In the genomic region with DNA sequence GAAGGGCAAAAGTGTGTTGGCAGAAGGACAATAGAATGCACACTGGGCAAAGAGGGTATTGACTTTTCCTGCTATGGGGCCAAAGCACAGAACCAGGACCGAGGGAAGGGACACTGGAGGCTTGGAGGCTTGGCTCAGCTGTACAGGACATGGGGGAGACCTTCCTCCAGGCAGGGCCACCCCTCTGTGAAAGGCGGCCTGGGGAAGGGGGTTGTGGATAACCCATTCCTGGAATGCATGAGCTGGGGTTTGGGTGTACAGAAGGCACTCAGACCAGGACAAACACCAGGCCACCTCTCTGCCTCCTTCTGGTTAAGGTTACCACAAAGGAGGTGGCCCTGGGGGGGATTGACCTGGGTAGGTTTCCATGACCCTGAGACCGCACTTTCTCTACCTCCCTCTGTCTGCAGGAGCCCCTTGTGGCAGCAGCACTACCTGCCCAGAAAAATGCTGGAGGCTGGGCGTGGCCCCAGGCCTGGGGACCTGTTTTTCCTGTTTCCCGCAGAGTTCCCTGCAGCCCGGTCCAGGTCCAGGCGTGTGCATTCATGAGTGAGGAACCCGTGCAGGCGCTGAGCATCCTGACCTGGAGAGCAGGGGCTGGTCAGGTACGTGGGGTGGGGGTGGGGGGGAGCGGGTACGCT, we compare ENCODE assay signal across 15 cellular contexts. TPM values are rescaled to one million over a fixed set of nuclear protein-coding genes. Genes with fewer than 3 reads are reported as not detected.
DNase-seq lines count a peak whose midpoint lies in the region; ATAC-seq and TF ChIP-seq lines count a peak whose summit lies in the region.
"Had no signal": no experiment of that assay in that cellular context is flagged by ENCODE, and none has a peak within 500 bp of the region (broad histone marks: within the 10 kb centered on the region; RNA-seq: fewer than 3 reads in every experiment).

No MANE protein-coding gene starts in this region.

- H3K27me3 Mint-ChIP-seq in neural progenitor cell (ENCODE audit: insufficient read depth, low read depth) = peaks cover 10% of the 10 kb centered on the region

- no peaks in the 10 kb centered on the region for H4K20me1 ChIP-seq in neural progenitor cell (ENCODE audit: low read depth)
- H4K20me1 ChIP-seq: BLaER1 had no signal

- no peak overlapping the region for H3K27ac Mint-ChIP-seq in neural progenitor cell
- H3K27ac Mint-ChIP-seq: activated naive CD4-positive, alpha-beta T cell treated with anti-CD3 and anti-CD28 coated beads, Interleukin-2, amount 50 U/mL, for 24 hours; immature natural killer cell had no signal

- H3K27me3 ChIP-seq in neural progenitor cell = no peaks in the 10 kb centered on the region
- H3K27me3 ChIP-seq: BLaER1 had no signal

- no peaks in the 10 kb centered on the region for H3K9me3 ChIP-seq in neural progenitor cell (ENCODE audit: low read depth)
- H3K9me3 ChIP-seq: BLaER1, psoas muscle had no signal

- H3K4me1 Mint-ChIP-seq in neural progenitor cell = peaks cover 11% of the 10 kb centered on the region
- H3K4me1 Mint-ChIP-seq: activated naive CD4-positive, alpha-beta T cell treated with anti-CD3 and anti-CD28 coated beads, Interleukin-2, amount 50 U/mL, for 24 hours had no signal

- no peak overlapping the region for H2AFZ ChIP-seq in neural progenitor cell (replicated peaks)

- no peaks in the 10 kb centered on the region for H3K9me3 Mint-ChIP-seq in neural progenitor cell
- H3K9me3 Mint-ChIP-seq: activated naive CD4-positive, alpha-beta T cell treated with anti-CD3 and anti-CD28 coated beads, Interleukin-2, amount 50 U/mL, for 24 hours; immature natural killer cell had no signal

- H3K36me3 ChIP-seq in neural progenitor cell = no peaks in the 10 kb centered on the region
- H3K36me3 ChIP-seq: BLaER1 had no signal

- no peak overlapping the region for H3K4me3 Mint-ChIP-seq in neural progenitor cell
- H3K4me3 Mint-ChIP-seq: activated naive CD4-positive, alpha-beta T cell treated with anti-CD3 and anti-CD28 coated beads, Interleukin-2, amount 50 U/mL, for 24 hours; immature natural killer cell had no signal

- H3F3A ChIP-seq in neural progenitor cell (ENCODE audit: low read depth) = no peaks in the 10 kb centered on the region

- no peak overlapping the region for H3K4me3 ChIP-seq in epithelial cell of esophagus (ENCODE audit: low read length)
- H3K4me3 ChIP-seq in neural progenitor cell = no peak overlapping the region
- H3K4me3 ChIP-seq: BLaER1, psoas muscle had no signal

- H3K36me3 Mint-ChIP-seq in neural progenitor cell = no peaks in the 10 kb centered on the region
- H3K36me3 Mint-ChIP-seq: activated naive CD4-positive, alpha-beta T cell treated with anti-CD3 and anti-CD28 coated beads, Interleukin-2, amount 50 U/mL, for 24 hours; immature natural killer cell had no signal

- H3K4me1 ChIP-seq in neural progenitor cell = peaks cover 14% of the 10 kb centered on the region

- no peak overlapping the region for H3K27ac ChIP-seq in neural progenitor cell
- H3K27ac ChIP-seq: BLaER1, psoas muscle had no signal

- DNase-seq in D341Med (ENCODE audit: low spot score) (peak; percentile 2), NCI-H2029 (lab: John Stamatoyannopoulos, UW) (peak; percentile 37), epithelial cell of esophagus (ENCODE audit: low read depth) (peak; percentile 91), neural progenitor cell (ENCODE audit: low spot score) (no peak), NCI-H2171 treated with DMSO at 0.1 percent for 48 hours (lab: John Stamatoyannopoulos, UW) (no peak)
- DNase-seq: activated CD4-positive, alpha-beta T cell treated with anti-CD3 and anti-CD28 coated beads for 48 hours; effector CD4-positive, alpha-beta T cell; immature natural killer cell; OCI-M1 had no signal

- TF ChIP-seq CTCF in epithelial cell of esophagus (IDR thresholded peaks at IDR 0.05; ENCODE audit: insufficient read depth, low read depth, low read length, missing control alignments) (peak; percentile 68), neural progenitor cell (IDR thresholded peaks at IDR 0.05) (peak; percentile 12)

- no peak overlapping the region for H3K4me2 ChIP-seq in neural progenitor cell
- H3K4me2 ChIP-seq: BLaER1 had no signal

- ATAC-seq in HG03520 (IDR thresholded peaks at IDR 0.05; ENCODE audit: unreplicated experiment) (no peak), GM19395 (IDR thresholded peaks at IDR 0.05; ENCODE audit: unreplicated experiment) (no peak), HG03521 (IDR thresholded peaks at IDR 0.05; ENCODE audit: unreplicated experiment) (no peak)
- ATAC-seq: psoas muscle had no signal

- no peak overlapping the region for H3K9ac ChIP-seq in neural progenitor cell
- H3K9ac ChIP-seq: BLaER1 had no signal

- H3K79me2 ChIP-seq in neural progenitor cell (ENCODE audit: low read depth) = no peaks in the 10 kb centered on the region

RNA-seq across cellular contexts. Expression of gene P2RY2, which starts 9.6 kb away (rescaled TPM):
- total RNA-seq in neural progenitor cell (ENCODE audit: low replicate concordance) = 0.45 and 0.84 TPM in 2 replicates

RNA-seq across cellular contexts. Expression of gene P2RY6, which starts 44.4 kb away (rescaled TPM):
- total RNA-seq in neural progenitor cell (ENCODE audit: low replicate concordance) = 0.25 TPM in 1 of 2 replicates, not detected in the other

Comparison
In these comparisons a context has a peak if more than half of its experiments do, and no peak if none do; other contexts are left out.
1. DNase-seq: peak in D341Med (single experiment), NCI-H2029 (single experiment) and epithelial cell of esophagus (single experiment); none in neural progenitor cell (single experiment) and NCI-H2171 treated with DMSO at 0.1 percent for 48 hours (single experiment).